8 cellular contexts compared by ENCODE assay signal in the genomic region with DNA sequence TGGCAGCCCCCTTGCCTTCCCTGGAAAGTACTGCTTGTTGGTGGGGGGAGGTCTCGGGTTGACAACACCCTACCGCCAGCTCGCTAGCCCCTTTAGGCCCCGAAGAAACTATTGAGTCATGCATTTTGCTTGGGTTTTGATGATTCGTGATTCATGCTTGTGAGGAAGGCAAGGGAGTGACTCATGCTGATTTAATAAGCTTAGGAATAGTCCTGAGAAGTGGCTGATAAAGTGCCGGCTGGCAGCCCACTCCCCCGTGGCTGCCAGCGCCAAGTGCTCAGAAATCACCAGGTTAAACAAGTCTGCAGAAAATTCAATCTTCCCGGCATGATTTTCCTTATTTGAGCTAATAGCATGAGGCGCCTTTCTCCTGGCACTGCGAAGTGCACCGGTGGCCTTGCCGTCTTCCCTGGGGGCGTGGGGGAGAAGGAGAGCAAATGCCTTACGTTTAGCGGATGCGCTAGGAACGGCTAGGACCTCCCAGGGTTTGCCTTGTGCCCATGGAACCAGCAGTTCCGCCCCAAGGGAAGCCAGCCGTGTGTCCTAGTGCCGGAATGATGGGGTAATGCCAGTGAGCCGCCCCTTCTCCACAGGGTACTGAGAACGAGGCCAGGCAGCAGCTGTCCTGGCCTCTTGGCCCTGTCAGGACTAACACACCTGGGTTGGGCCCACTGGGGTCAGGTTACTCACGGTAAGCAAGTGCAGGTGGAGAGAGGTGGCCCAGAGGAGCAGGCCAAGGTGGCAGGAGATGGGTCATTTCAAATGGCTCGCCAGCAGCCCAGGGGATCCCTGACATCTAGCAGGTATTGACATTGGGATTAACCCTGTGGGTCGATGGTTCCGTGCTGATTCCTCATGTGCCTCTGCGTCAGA.
DNase-seq lines count a peak whose midpoint lies in the region; ATAC-seq and TF ChIP-seq lines count a peak whose summit lies in the region.

No MANE protein-coding gene starts in this region.

- peak overlapping the region; percentile 17 for H2AFZ ChIP-seq in ACC112 (ENCODE audit: low read length, unreplicated experiment)

- H3K4me1 ChIP-seq in ACC112 (ENCODE audit: control insufficient read depth, insufficient read depth, low read length, unreplicated experiment) = peaks cover 47% of the 10 kb centered on the region
- peaks cover 9% of the 10 kb centered on the region for H3K4me1 ChIP-seq in HEK293 (ENCODE audit: control insufficient read depth, insufficient read depth, low read length)

- CTCF ChIA-PET in HEK293 (lab: Yijun Ruan, JAX) (interaction anchor here (0.6 kb wide), 1 partner anchor 330 kb away, joined by 5 read pairs; no protein-coding TSS in a partner anchor), WTC11 (lab: Charles Lee) (interaction anchor here (0.7 to 1.6 kb wide), 2 partner anchors 42 to 44 kb away, joined by 3 to 4 read pairs; no protein-coding TSS in a partner anchor)

- H3K27ac ChIP-seq in ACC112 (ENCODE audit: low read depth, low read length) (peak overlapping the region; percentile 70), HEK293 (ENCODE audit: extremely low read depth, low read depth, low read length) (no peak overlapping the region; the same call in 1 of the 2 replicates)

- no peaks in the 10 kb centered on the region for H3K36me3 ChIP-seq in ACC112 (ENCODE audit: insufficient read depth, low read length)
- H3K36me3 ChIP-seq in HEK293 (ENCODE audit: control insufficient read depth in 2 of 2, insufficient read depth in 1 of 2, low read length in 2 of 2) = no peaks in the 10 kb centered on the region

- no peaks in the 10 kb centered on the region for H3K79me2 ChIP-seq in ACC112 (ENCODE audit: control insufficient read depth, insufficient read depth, low read length, unreplicated experiment)

- DNase-seq in WTC11 (ENCODE audit: low spot score) = no peak
- peak; percentile 45 for DNase-seq in iPS-NIHi11 (ENCODE audit: low spot score)
- DNase-seq in ureter (ENCODE audit: low spot score) = peak; percentile 39
- DNase-seq in activated naive CD4-positive, alpha-beta T cell treated with anti-CD3 and anti-CD28 coated beads, Interleukin-2, amount 50 U/mL, for 16 hours = no peak

- H3K9me3 Mint-ChIP-seq in WTC11 = peaks cover 13% of the 10 kb centered on the region

- POLR2A ChIA-PET in HEK293 (lab: Yijun Ruan, JAX) = no interaction called here
- POLR2A ChIA-PET in WTC11 (lab: Charles Lee) = no interaction called here

- TF ChIP-seq CTCF in HEK293 (tag by site-specific recombination; IDR thresholded peaks at IDR 0.05) (no peak), WTC11 (IDR thresholded peaks at IDR 0.05) (no peak)

- H3K9me3 ChIP-seq in HEK293 (ENCODE audit: control insufficient read depth, insufficient read depth, low read depth, low read length) = no peaks in the 10 kb centered on the region

- H3K4me3 Mint-ChIP-seq in WTC11 = no peak overlapping the region

- H3K36me3 Mint-ChIP-seq in WTC11 = no peaks in the 10 kb centered on the region

- no peak overlapping the region for H3K27ac Mint-ChIP-seq in WTC11

- H3K4me3 ChIP-seq in ACC112 (ENCODE audit: low read depth, low read length) = peak overlapping the region; percentile 18; the same call in 1 of the 2 replicates
- H3K4me3 ChIP-seq in HEK293 (ENCODE audit: low read depth, low read length) = no peak overlapping the region

- 0 out of 2 replicates have a peak, but pooled peaks cover 5% of the 10 kb centered on the region for H3K4me1 Mint-ChIP-seq in WTC11

- ATAC-seq in WTC11 (peak; percentile 62; the same call in 1 of the 2 replicates), HG03196 (IDR thresholded peaks at IDR 0.05; ENCODE audit: unreplicated experiment) (no peak), GM21576 (IDR thresholded peaks at IDR 0.05; ENCODE audit: unreplicated experiment) (no peak)

- H3K27me3 Mint-ChIP-seq in WTC11 (ENCODE audit: low read depth) = no peaks in the 10 kb centered on the region

- H3K27me3 ChIP-seq in ACC112 (ENCODE audit: insufficient read depth, low read length) = no peaks in the 10 kb centered on the region

TF ChIP-seq in HEK293, 187 proteins besides CTCF, POLR2A, EP300 and RAD21 (continues in another document):
- no peak for TF ChIP-seq ZNF555 (tag by site-specific recombination; conservative IDR thresholded peaks at IDR 0.05)
- TF ChIP-seq ZNF175 (tag by site-specific recombination; IDR thresholded peaks at IDR 0.05) = no peak
- no peak for TF ChIP-seq HOXD13 (CRISPR knock-in tag; IDR thresholded peaks at IDR 0.05; ENCODE audit: borderline replicate concordance)
- TF ChIP-seq, protein P1, sequence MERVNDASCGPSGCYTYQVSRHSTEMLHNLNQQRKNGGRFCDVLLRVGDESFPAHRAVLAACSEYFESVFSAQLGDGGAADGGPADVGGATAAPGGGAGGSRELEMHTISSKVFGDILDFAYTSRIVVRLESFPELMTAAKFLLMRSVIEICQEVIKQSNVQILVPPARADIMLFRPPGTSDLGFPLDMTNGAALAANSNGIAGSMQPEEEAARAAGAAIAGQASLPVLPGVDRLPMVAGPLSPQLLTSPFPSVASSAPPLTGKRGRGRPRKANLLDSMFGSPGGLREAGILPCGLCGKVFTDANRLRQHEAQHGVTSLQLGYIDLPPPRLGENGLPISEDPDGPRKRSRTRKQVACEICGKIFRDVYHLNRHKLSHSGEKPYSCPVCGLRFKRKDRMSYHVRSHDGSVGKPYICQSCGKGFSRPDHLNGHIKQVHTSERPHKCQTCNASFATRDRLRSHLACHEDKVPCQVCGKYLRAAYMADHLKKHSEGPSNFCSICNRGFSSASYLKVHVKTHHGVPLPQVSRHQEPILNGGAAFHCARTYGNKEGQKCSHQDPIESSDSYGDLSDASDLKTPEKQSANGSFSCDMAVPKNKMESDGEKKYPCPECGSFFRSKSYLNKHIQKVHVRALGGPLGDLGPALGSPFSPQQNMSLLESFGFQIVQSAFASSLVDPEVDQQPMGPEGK (tag by site-specific recombination; IDR thresholded peaks at IDR 0.05) = peak; percentile 61
- peak; percentile 50 for TF ChIP-seq SP7 (tag by site-specific recombination; IDR thresholded peaks at IDR 0.05)
- peak; percentile 81 for TF ChIP-seq ZNF629 (tag by site-specific recombination; IDR thresholded peaks at IDR 0.05)
- TF ChIP-seq ZBTB1 (tag by site-specific recombination; IDR thresholded peaks at IDR 0.05) = no peak
- TF ChIP-seq ZNF2 (tag by site-specific recombination; IDR thresholded peaks at IDR 0.05) = 0 out of 2 replicates have a peak, but pooled peaks have one; percentile 63
- TF ChIP-seq, protein P2, sequence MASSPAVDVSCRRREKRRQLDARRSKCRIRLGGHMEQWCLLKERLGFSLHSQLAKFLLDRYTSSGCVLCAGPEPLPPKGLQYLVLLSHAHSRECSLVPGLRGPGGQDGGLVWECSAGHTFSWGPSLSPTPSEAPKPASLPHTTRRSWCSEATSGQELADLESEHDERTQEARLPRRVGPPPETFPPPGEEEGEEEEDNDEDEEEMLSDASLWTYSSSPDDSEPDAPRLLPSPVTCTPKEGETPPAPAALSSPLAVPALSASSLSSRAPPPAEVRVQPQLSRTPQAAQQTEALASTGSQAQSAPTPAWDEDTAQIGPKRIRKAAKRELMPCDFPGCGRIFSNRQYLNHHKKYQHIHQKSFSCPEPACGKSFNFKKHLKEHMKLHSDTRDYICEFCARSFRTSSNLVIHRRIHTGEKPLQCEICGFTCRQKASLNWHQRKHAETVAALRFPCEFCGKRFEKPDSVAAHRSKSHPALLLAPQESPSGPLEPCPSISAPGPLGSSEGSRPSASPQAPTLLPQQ (tag by site-specific recombination; IDR thresholded peaks at IDR 0.05) = 0 out of 2 replicates have a peak, but pooled peaks have one; percentile 32
- no peak for TF ChIP-seq ZNF626 (tag by site-specific recombination; IDR thresholded peaks at IDR 0.05)

TF ChIP-seq in WTC11, 78 proteins besides CTCF, POLR2A, EP300 and RAD21 (continues in another document):
- TF ChIP-seq ATF1 (CRISPR knock-in tag; IDR thresholded peaks at IDR 0.05) = no peak
- no peak for TF ChIP-seq ZBTB21 (CRISPR knock-in tag; IDR thresholded peaks at IDR 0.05; ENCODE audit: borderline replicate concordance)
- no peak for TF ChIP-seq SOX15 (CRISPR knock-in tag; IDR thresholded peaks at IDR 0.05)
- TF ChIP-seq TCF7 (CRISPR knock-in tag; IDR thresholded peaks at IDR 0.05; ENCODE audit: low read depth) = no peak
- no peak for TF ChIP-seq ZNF232 (CRISPR knock-in tag; IDR thresholded peaks at IDR 0.05)
- no peak for TF ChIP-seq FOXP1 (CRISPR knock-in tag; IDR thresholded peaks at IDR 0.05; ENCODE audit: borderline replicate concordance)
- TF ChIP-seq, protein P3, sequence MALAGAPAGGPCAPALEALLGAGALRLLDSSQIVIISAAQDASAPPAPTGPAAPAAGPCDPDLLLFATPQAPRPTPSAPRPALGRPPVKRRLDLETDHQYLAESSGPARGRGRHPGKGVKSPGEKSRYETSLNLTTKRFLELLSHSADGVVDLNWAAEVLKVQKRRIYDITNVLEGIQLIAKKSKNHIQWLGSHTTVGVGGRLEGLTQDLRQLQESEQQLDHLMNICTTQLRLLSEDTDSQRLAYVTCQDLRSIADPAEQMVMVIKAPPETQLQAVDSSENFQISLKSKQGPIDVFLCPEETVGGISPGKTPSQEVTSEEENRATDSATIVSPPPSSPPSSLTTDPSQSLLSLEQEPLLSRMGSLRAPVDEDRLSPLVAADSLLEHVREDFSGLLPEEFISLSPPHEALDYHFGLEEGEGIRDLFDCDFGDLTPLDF (CRISPR knock-in tag; IDR thresholded peaks at IDR 0.05) = no peak

Comparison
In these comparisons a context has a peak if more than half of its experiments do, and no peak if none do; other contexts are left out.
1. DNase-seq: peak in iPS-NIHi11 (single experiment) and ureter (single experiment); none in WTC11 (single experiment) and activated naive CD4-positive, alpha-beta T cell treated with anti-CD3 and anti-CD28 coated beads, Interleukin-2, amount 50 U/mL, for 16 hours (single experiment).